ENCODE assay signal across 26 cellular contexts in the genomic region with DNA sequence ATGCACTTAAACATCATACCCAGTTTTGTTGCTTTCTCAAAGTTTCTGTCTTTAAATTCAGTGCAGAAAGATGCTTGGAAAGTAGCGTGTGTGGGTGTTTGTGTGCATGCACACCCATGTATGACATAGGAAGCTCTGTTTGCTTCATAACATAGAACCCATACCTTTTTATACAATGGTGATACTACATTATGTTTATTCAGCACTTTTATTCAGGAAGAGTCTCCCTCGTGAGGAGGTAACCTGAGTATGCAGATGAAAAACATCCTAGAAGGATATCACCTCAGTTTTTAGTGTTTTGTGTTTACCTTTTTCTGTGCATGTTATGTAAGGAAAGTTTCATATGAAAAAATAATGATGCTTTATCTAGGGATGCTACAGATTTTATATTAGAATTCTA.
"Had no signal": no experiment of that assay in that cellular context is flagged by ENCODE, and none has a peak within 500 bp of the region (broad histone marks: within the 10 kb centered on the region; RNA-seq: fewer than 3 reads in every experiment).

No MANE protein-coding gene starts in this region.

- H3K36me3 ChIP-seq: esophagus squamous epithelium, gastrocnemius medialis, heart right ventricle, left lung, lower lobe of right lung had no signal

- H3K27me3 ChIP-seq: gastrocnemius medialis, left lung had no signal

- H3K27ac Mint-ChIP-seq: effector memory CD8-positive, alpha-beta T cell; endodermal cell; mesothelial cell of epicardium had no signal

- H3K27ac ChIP-seq: coronary artery, epithelial cell of prostate, esophagus squamous epithelium, gastrocnemius medialis, heart right ventricle, left lung, lower lobe of right lung had no signal

- FAIRE-seq: colon, endometrium, islet of Langerhans, keratinocyte had no signal

- H3K4me1 ChIP-seq: esophagus squamous epithelium, gastrocnemius medialis, heart right ventricle, left lung, lower lobe of right lung had no signal

- H3K9me3 Mint-ChIP-seq: effector memory CD8-positive, alpha-beta T cell; endodermal cell had no signal

- H3K4me3 ChIP-seq: coronary artery, esophagus squamous epithelium, gastrocnemius medialis, heart right ventricle, left lung, lower lobe of right lung, mucosa of descending colon had no signal

- H3K9me3 ChIP-seq: esophagus squamous epithelium, gastrocnemius medialis, heart right ventricle, left lung, lower lobe of right lung, mucosa of descending colon had no signal

- H3K4me3 Mint-ChIP-seq: effector memory CD8-positive, alpha-beta T cell; endodermal cell; mesothelial cell of epicardium had no signal

- H3K36me3 Mint-ChIP-seq: mesothelial cell of epicardium had no signal

- ATAC-seq: effector memory CD8-positive, alpha-beta T cell; esophagus mucosa; gastrocnemius medialis; heart right ventricle; left cardiac atrium; left lung; left ventricle myocardium superior; lower lobe of right lung; mucosa of descending colon had no signal

- H3K4me1 Mint-ChIP-seq: mesothelial cell of epicardium had no signal

- DNase-seq: effector CD8-positive, alpha-beta T cell; effector memory CD8-positive, alpha-beta T cell; endodermal cell; erythroblast; esophagus squamous epithelium; foreskin fibroblast; foreskin melanocyte; gastrocnemius medialis; glutamatergic neuron; head of caudate nucleus; heart right ventricle; hippocampal formation; left cardiac atrium; left lung; left ventricle myocardium superior; lower lobe of right lung; mesenchymal stem cell; mucosa of descending colon had no signal
